8 cellular contexts compared by ENCODE assay signal in genomic region chr6:13814938-13815575, GRCh38. TPM values are rescaled to one million over a fixed set of nuclear protein-coding genes. Genes with fewer than 3 reads are reported as not detected.
A peak's percentile ranks its signal among the peaks of the same experiment; 100 is the strongest.
DNase-seq lines count a peak whose midpoint lies in the region; ATAC-seq, FAIRE-seq and TF ChIP-seq lines count a peak whose summit lies in the region.

No MANE protein-coding gene starts in this region.

- H3K4me1 ChIP-seq in K562 (replicated peaks in 1 of 2; ENCODE audit: control insufficient read depth in 2 of 2, insufficient read depth in 2 of 2, low read length in 2 of 2), result peaks cover 9 to 21% of the 10 kb centered on the region in 2 experiments

- TF ChIP-seq EP300 in K562 (IDR thresholded peaks at IDR 0.05; ENCODE audit: low read length), result no peak

- in situ Hi-C loops in K562 (cut with MboI), result no loop called here

- peaks cover 29% of the 10 kb centered on the region for H3K4me1 Mint-ChIP-seq in memory B cell

- H3K79me2 ChIP-seq in K562 (ENCODE audit: control insufficient read depth, insufficient read depth, low read length), result peaks cover 37% of the 10 kb centered on the region

- peak overlapping the region; percentile 87 for H2AFZ ChIP-seq in K562 (ENCODE audit: low read depth, low read length)

- no peak; a peak in 1 of 6 replicates for TF ChIP-seq CTCF in K562 (IDR thresholded peaks at IDR 0.05 in 2 of 3, conservative IDR thresholded peaks at IDR 0.05 in 1 of 3; ENCODE audit: insufficient read depth in 2 of 3, low read depth in 1 of 3, low read length in 3 of 3)

- peak overlapping the region; percentile 82 for H3K4me3 Mint-ChIP-seq in memory B cell

- no peaks in the 10 kb centered on the region for H3K27me3 Mint-ChIP-seq in memory B cell

- H3K36me3 ChIP-seq in K562 (ENCODE audit: control insufficient read depth, insufficient read depth, low read length), result peaks cover 11% of the 10 kb centered on the region; the same call in 2 of the 3 replicates

- no peak for TF ChIP-seq POLR2A in K562 (conservative IDR thresholded peaks at IDR 0.05)

- POLR2A ChIA-PET in K562 (lab: Yijun Ruan, JAX), result interaction anchor here (0.6 to 1.9 kb wide), 9 partner anchors 10 to 341 kb away, joined by 3 to 7 read pairs (median 4); no protein-coding TSS in a partner anchor

- CTCF ChIA-PET in K562 (lab: Yijun Ruan, JAX; ENCODE audit: low intra/inter-chr PET ratio), result no interaction called here

- DNase-seq in DMS53 treated with DMSO at 0.1 percent for 48 hours (lab: John Stamatoyannopoulos, UW; ENCODE audit: unreplicated experiment) (peak; percentile 45), MV-4-11 (lab: John Stamatoyannopoulos, UW) (peak; percentile 48), K562 (ENCODE audit: extremely low read depth in 1 of 4, low spot score in 3 of 4) (peak in 2 of 4 experiments; percentile 37 to 78), memory B cell (ENCODE audit: low spot score in 2 of 2) (peak in 1 of 2 donors; percentile 14), NCI-H2107 treated with DMSO at 0.1 percent for 48 hours (lab: John Stamatoyannopoulos, UW; ENCODE audit: unreplicated experiment) (no peak), hypothalamus (lab: John Stamatoyannopoulos, UW) (no peak)

- peak; percentile 15 for FAIRE-seq in K562 (lab: Jason Lieb, UNC)

- TSS peak; percentile 95 for BruUV-seq in K562 (replicated peaks; lab: Mats Ljungman, UMichigan)

- H4K20me1 ChIP-seq in K562 (replicated peaks; ENCODE audit: control insufficient read depth, insufficient read depth, low read length), result no peaks in the 10 kb centered on the region; the same call in 1 of the 2 replicates

- no peaks in the 10 kb centered on the region for H3K9me3 ChIP-seq in K562 (replicated peaks; ENCODE audit: control insufficient read depth, insufficient read depth, low read depth, low read length)

- H3K9me3 Mint-ChIP-seq in memory B cell, result no peaks in the 10 kb centered on the region

- H3K27ac ChIP-seq in K562 (ENCODE audit: extremely low read depth, low read depth, low read length), result peak overlapping the region; percentile 86

- H3K9me1 ChIP-seq in K562 (ENCODE audit: control insufficient read depth, insufficient read depth, low read length), result no peaks in the 10 kb centered on the region

- 4% methylated on average over 8 of the region's 8 CpGs for WGBS in K562 (ENCODE audit: insufficient coverage, low coverage, missing lambda C conversion rate)

- peak overlapping the region; percentile 93 for H3K27ac Mint-ChIP-seq in memory B cell

- no peaks in the 10 kb centered on the region for H3K27me3 ChIP-seq in K562 (ENCODE audit: control insufficient read depth in 2 of 2, insufficient read depth in 2 of 2, low read length in 2 of 2)

- peak overlapping the region; percentile 74 for H3K4me2 ChIP-seq in K562 (ENCODE audit: insufficient read depth, low read length)

- peak overlapping the region; percentile 88 for H3K4me3 ChIP-seq in K562

- no peak for TF ChIP-seq RAD21 in K562 (CRISPR knock-in tag; conservative IDR thresholded peaks at IDR 0.05 in 1 of 2, IDR thresholded peaks at IDR 0.05 in 1 of 2)

- intact Hi-C loops in K562 (cut with micrococcal nuclease), result no loop called here

- peak overlapping the region; percentile 86 to 89 for H3K9ac ChIP-seq in K562 (ENCODE audit: insufficient read depth in 1 of 2, low read depth in 2 of 2, low read length in 2 of 2)

- no peaks in the 10 kb centered on the region for H3K36me3 Mint-ChIP-seq in memory B cell

- ATAC-seq in K562, result no peak
- ATAC-seq in memory B cell (ENCODE audit: low read depth), result no peak
- no peak for ATAC-seq in HG02763 (IDR thresholded peaks at IDR 0.05; ENCODE audit: unreplicated experiment)
- no peak for ATAC-seq in GM21825 (IDR thresholded peaks at IDR 0.05; ENCODE audit: unreplicated experiment)

TF ChIP-seq in K562, 482 proteins besides CTCF, POLR2A, EP300 and RAD21 (continues in another document):
- TF ChIP-seq KAT7 (CRISPR knock-in tag; IDR thresholded peaks at IDR 0.05; ENCODE audit: borderline replicate concordance) (0 out of 2 replicates have a peak, but pooled peaks have one; percentile 7), CHD1 (IDR thresholded peaks at IDR 0.05; ENCODE audit: low read length) (peak; percentile 59), ZNF512 (tag; IDR thresholded peaks at IDR 0.05) (peak; percentile 74; the same call in 1 of the 2 replicates), BRF2 (IDR thresholded peaks at IDR 0.05; ENCODE audit: borderline replicate concordance, insufficient read depth, insufficient read length) (no peak), TAL1 (IDR thresholded peaks at IDR 0.05) (peak; percentile 34; the same call in 1 of the 2 replicates), PML (IDR thresholded peaks at IDR 0.05; ENCODE audit: low read length) (0 out of 2 replicates have a peak, but pooled peaks have one; percentile 0), POLR2H (tag; IDR thresholded peaks at IDR 0.05; ENCODE audit: low read depth) (peak; percentile 63; the same call in 1 of the 2 replicates), HDAC1 (IDR thresholded peaks at IDR 0.05) (0 out of 4 replicates have a peak, but pooled peaks of 1 of the 2 experiments have one; percentile 16), ARID3A (IDR thresholded peaks at IDR 0.05; ENCODE audit: borderline replicate concordance, low read depth, low read length) (peak; percentile 41; the same call in 1 of the 2 replicates), RAD51 (IDR thresholded peaks at IDR 0.05; ENCODE audit: borderline replicate concordance, low read depth) (no peak), TBP (optimal IDR thresholded peaks at IDR 0.05; ENCODE audit: low read depth, low read length) (no peak)

RNA-seq across cellular contexts. Expression of gene MCUR1, which starts 0.7 kb away (rescaled TPM):
- total RNA-seq in K562 (2011; cell fraction: chromatin; rRNA removed; ENCODE audit: low replicate concordance), result 9.3 and 14.6 TPM in 2 replicates
- 7.3 and 8.6 TPM in 2 replicates for total RNA-seq in K562 (2011; cell fraction: nucleolus; rRNA removed)
- total RNA-seq in K562 (2011; cell fraction: nucleoplasm; rRNA removed), result 14.8 and 27.5 TPM in 2 replicates
- 42.2 and 42.5 TPM in 2 replicates for total RNA-seq in K562 (2014; rRNA removed)
- 46.8 and 52.6 TPM in 2 replicates for total RNA-seq in K562 (2014; rRNA removed; fragmentation: Illumina TruSeq; extraction: Trizol)
- total RNA-seq in K562 (2015; rRNA removed; fragmentation: Illumina TruSeq; extraction: Trizol), result 52.9 and 55.5 TPM in 2 replicates
- 60.2 and 62.6 TPM in 2 replicates for total RNA-seq in K562 (2021)
- polyA plus RNA-seq in K562 (2011; rRNA removed), result 20.5 and 27.9 TPM in 2 replicates
- 17.9 and 19.6 TPM in 2 replicates for polyA plus RNA-seq in K562 (2011; cell fraction: cytosol; rRNA removed)
- 5.9 and 6.6 TPM in 2 replicates for polyA plus RNA-seq in K562 (2011; cell fraction: nucleus; rRNA removed)
- 27.9 and 32.3 TPM in 2 replicates for polyA plus RNA-seq in K562 (2012)
- polyA plus RNA-seq in K562 (2014; fragmentation: Illumina TruSeq; extraction: Trizol), result 28.8 and 34.6 TPM in 2 replicates
- polyA plus RNA-seq in K562 (2014; fragmentation: Nextera tagmentation; extraction: Ambion mirVana), result 1 to 10 TPM; 5.1 to 7.7 TPM
- polyA plus RNA-seq in K562 (2014; rRNA removed), result 35.4 and 41.4 TPM in 2 replicates
- polyA minus RNA-seq in K562 (2011; rRNA and poly(A)+ RNA removed), result 22.3 and 25.4 TPM in 2 replicates
- polyA minus RNA-seq in K562 (2011; cell fraction: cytosol; rRNA and poly(A)+ RNA removed), result 12.9 and 13.6 TPM in 2 replicates
- 5.7 and 7.9 TPM in 2 replicates for polyA minus RNA-seq in K562 (2011; cell fraction: nucleus; rRNA and poly(A)+ RNA removed)

Comparison
In these comparisons a context has a peak if more than half of its experiments do, and no peak if none do; other contexts are left out.
1. DNase-seq: peak in DMS53 treated with DMSO at 0.1 percent for 48 hours (single experiment) and MV-4-11 (single experiment); none in NCI-H2107 treated with DMSO at 0.1 percent for 48 hours (single experiment) and hypothalamus (0 of 51).